ENCODE assay signal across 8 cellular contexts in genomic region chr2:54634564-54635511, GRCh38.
A peak's percentile ranks its signal among the peaks of the same experiment; 100 is the strongest.
DNase-seq lines count a peak whose midpoint lies in the region; ATAC-seq and TF ChIP-seq lines count a peak whose summit lies in the region.

No MANE protein-coding gene starts in this region.

- H3K27me3 Mint-ChIP-seq in HFFc6 (ENCODE audit: insufficient read depth): peaks cover 3% of the 10 kb centered on the region; the same call in 1 of the 2 replicates
- H3K27me3 Mint-ChIP-seq in effector memory CD8-positive, alpha-beta T cell: no peaks in the 10 kb centered on the region

- H3K27ac ChIP-seq in muscle layer of colon (ENCODE audit: low read depth, low read length): peak overlapping the region; percentile 46

- no peaks in the 10 kb centered on the region for H3K27me3 ChIP-seq in muscle layer of colon (ENCODE audit: control insufficient read depth in 1 of 2, insufficient read depth in 2 of 2, low read length in 2 of 2)

- H3K4me3 ChIP-seq in muscle layer of colon (ENCODE audit: low read depth in 1 of 2, low read length in 2 of 2): peak overlapping the region in 1 of 2 donors; percentile 19

- H3K9ac ChIP-seq in muscle layer of colon (ENCODE audit: low read length): no peak overlapping the region

- DNase-seq in HFFc6 (peak; percentile 17), NCI-H510A (lab: John Stamatoyannopoulos, UW) (peak; percentile 28), NCI-H524 (lab: John Stamatoyannopoulos, UW) (no peak), dedifferentiated amniotic fluid mesenchymal stem cell (ENCODE audit: extremely low spot score) (no peak), mucosa of gallbladder (ENCODE audit: low spot score) (no peak)
- no peak for DNase-seq in effector memory CD8-positive, alpha-beta T cell

- H3K36me3 ChIP-seq in muscle layer of colon (ENCODE audit: insufficient read depth, low read length): peaks cover 77% of the 10 kb centered on the region

- H3K4me3 Mint-ChIP-seq in HFFc6: peak overlapping the region; percentile 65
- peak overlapping the region in 1 of 2 donors; percentile 14 for H3K4me3 Mint-ChIP-seq in effector memory CD8-positive, alpha-beta T cell

- H3K9me3 Mint-ChIP-seq in HFFc6: no peaks in the 10 kb centered on the region
- H3K9me3 Mint-ChIP-seq in effector memory CD8-positive, alpha-beta T cell: no peaks in the 10 kb centered on the region

- H3K36me3 Mint-ChIP-seq in HFFc6 (ENCODE audit: low read depth): peaks cover 67% of the 10 kb centered on the region
- peaks cover 90% of the 10 kb centered on the region for H3K36me3 Mint-ChIP-seq in effector memory CD8-positive, alpha-beta T cell (ENCODE audit: insufficient read depth)

- peak overlapping the region; percentile 72 for H3K27ac Mint-ChIP-seq in HFFc6
- peak overlapping the region; percentile 59 to 75 for H3K27ac Mint-ChIP-seq in effector memory CD8-positive, alpha-beta T cell

- peaks cover 39% of the 10 kb centered on the region for H3K4me1 ChIP-seq in muscle layer of colon (ENCODE audit: insufficient read depth, low read length)

- peaks cover 57% of the 10 kb centered on the region for H3K4me1 Mint-ChIP-seq in HFFc6 (ENCODE audit: low read depth)
- peaks cover 12 to 16% of the 10 kb centered on the region in 2 donors for H3K4me1 Mint-ChIP-seq in effector memory CD8-positive, alpha-beta T cell (ENCODE audit: low read depth in 2 of 2)

- peak; percentile 70 for ATAC-seq in GM18517 (IDR thresholded peaks at IDR 0.05; ENCODE audit: unreplicated experiment)
- ATAC-seq in effector memory CD8-positive, alpha-beta T cell (replicated peaks): peak; percentile 23

- H3K9me3 ChIP-seq in muscle layer of colon (ENCODE audit: low read length): no peaks in the 10 kb centered on the region

- no peak for TF ChIP-seq CTCF in HFFc6 (IDR thresholded peaks at IDR 0.05)

Comparison
In these comparisons a context has a peak if more than half of its experiments do, and no peak if none do; other contexts are left out.
1. DNase-seq: peak in HFFc6 (single experiment) and NCI-H510A (single experiment); none in effector memory CD8-positive, alpha-beta T cell (0 of 3), NCI-H524 (0 of 2), dedifferentiated amniotic fluid mesenchymal stem cell (single experiment) and mucosa of gallbladder (single experiment).